In genomic region chr19:41439441-41440222, GRCh38 we compare ENCODE assay signal across 1 cellular context.
TF ChIP-seq lines count a peak whose summit lies in the region.

TSS of gene DMAC2 (minus strand) at chr19:41439912. CDS start at chr19:41439899, 13 bp downstream.

TF ChIP-seq in GM12878, 131 proteins besides CTCF, POLR2A, EP300 and RAD21 (continued from another document and continues in another):
- TF ChIP-seq E2F4 (IDR thresholded peaks at IDR 0.05; ENCODE audit: low read depth, low read length) (peak; percentile 12; the same call in 1 of the 2 replicates), IRF3 (IDR thresholded peaks at IDR 0.05) (0 out of 2 replicates have a peak, but pooled peaks have one; percentile 4), RELB (IDR thresholded peaks at IDR 0.05; ENCODE audit: low read depth) (peak; percentile 98), EGR1 (IDR thresholded peaks at IDR 0.05; ENCODE audit: borderline replicate concordance in 1 of 2, low read depth in 2 of 2, low read length in 2 of 2) (peak in 1 of 2 experiments; percentile 24; a peak in 1 of 3 replicates), DPF2 (IDR thresholded peaks at IDR 0.05) (no peak), ELK1 (IDR thresholded peaks at IDR 0.05; ENCODE audit: low read depth, low read length) (peak; percentile 69), ATF2 (IDR thresholded peaks at IDR 0.05; ENCODE audit: low read length) (no peak), SKIL (IDR thresholded peaks at IDR 0.05; ENCODE audit: low read depth, poor library complexity, severe bottlenecking) (peak; percentile 18), IKZF1 (conservative IDR thresholded peaks at IDR 0.05) (peak; percentile 70), PML (IDR thresholded peaks at IDR 0.05; ENCODE audit: low read length) (peak; percentile 97), MXI1 (IDR thresholded peaks at IDR 0.05; ENCODE audit: low read depth, low read length) (peak; percentile 86), SMARCA5 (IDR thresholded peaks at IDR 0.05) (peak; percentile 61; the same call in 1 of the 2 replicates), SMAD1 (IDR thresholded peaks at IDR 0.05; ENCODE audit: low read depth, partially characterized antibody) (no peak), MAX (IDR thresholded peaks at IDR 0.05; ENCODE audit: low read depth, low read length) (0 out of 2 replicates have a peak, but pooled peaks have one; percentile 23), E2F8 (IDR thresholded peaks at IDR 0.05; ENCODE audit: low read depth, partially characterized antibody) (no peak), BRCA1 (IDR thresholded peaks at IDR 0.05; ENCODE audit: low read depth, low read length) (no peak), RB1 (IDR thresholded peaks at IDR 0.05; ENCODE audit: borderline replicate concordance) (peak; percentile 90; the same call in 1 of the 2 replicates), SUPT20H (IDR thresholded peaks at IDR 0.05; ENCODE audit: borderline replicate concordance, control insufficient read depth, low read depth, low read length) (no peak), CREB1 (IDR thresholded peaks at IDR 0.05; ENCODE audit: low read depth) (peak; percentile 80), IKZF2 (IDR thresholded peaks at IDR 0.05) (peak; percentile 29 to 55), TCF12 (IDR thresholded peaks at IDR 0.05; ENCODE audit: low read depth, low read length) (0 out of 2 replicates have a peak, but pooled peaks have one; percentile 30), MEF2A (IDR thresholded peaks at IDR 0.05; ENCODE audit: insufficient read depth, low read depth, low read length) (0 out of 2 replicates have a peak, but pooled peaks have one; percentile 38), RUNX3 (IDR thresholded peaks at IDR 0.05; ENCODE audit: low read length) (peak; percentile 54), WRNIP1 (IDR thresholded peaks at IDR 0.05; ENCODE audit: borderline replicate concordance, low read depth, low read length) (no peak), HCFC1 (IDR thresholded peaks at IDR 0.05; ENCODE audit: low read length) (peak; percentile 60; the same call in 1 of the 2 replicates), FOXM1 (IDR thresholded peaks at IDR 0.05; ENCODE audit: low read depth, low read length) (peak; percentile 51; the same call in 1 of the 2 replicates), E4F1 (IDR thresholded peaks at IDR 0.05; ENCODE audit: borderline replicate concordance, partially characterized antibody) (peak; percentile 41), EED (IDR thresholded peaks at IDR 0.05; ENCODE audit: low read depth) (0 out of 2 replicates have a peak, but pooled peaks have one; percentile 38), ZNF217 (IDR thresholded peaks at IDR 0.05) (peak; percentile 90; the same call in 1 of the 2 replicates), GABPA (IDR thresholded peaks at IDR 0.05; ENCODE audit: low read depth) (peak; percentile 86), STAT1 (conservative IDR thresholded peaks at IDR 0.05) (peak; percentile 69; the same call in 1 of the 2 replicates), NBN (IDR thresholded peaks at IDR 0.05) (peak; percentile 87; the same call in 1 of the 2 replicates), HDAC6 (IDR thresholded peaks at IDR 0.05; ENCODE audit: unreplicated experiment) (no peak), BACH1 (IDR thresholded peaks at IDR 0.05; ENCODE audit: borderline replicate concordance) (0 out of 2 replicates have a peak, but pooled peaks have one; percentile 11), PKNOX1 (IDR thresholded peaks at IDR 0.05) (peak; percentile 84), SMAD5 (IDR thresholded peaks at IDR 0.05; ENCODE audit: low read depth) (peak; percentile 83), SMC3 (IDR thresholded peaks at IDR 0.05; ENCODE audit: borderline replicate concordance, low read length) (peak; percentile 41; the same call in 1 of the 2 replicates), MLLT1 (IDR thresholded peaks at IDR 0.05) (peak; percentile 72), ATF7 (IDR thresholded peaks at IDR 0.05; ENCODE audit: low read depth) (peak; percentile 52; the same call in 1 of the 2 replicates), NKRF (conservative IDR thresholded peaks at IDR 0.05) (peak; percentile 69; the same call in 1 of the 2 replicates)
